14 cellular contexts compared by ENCODE assay signal in the genomic region with DNA sequence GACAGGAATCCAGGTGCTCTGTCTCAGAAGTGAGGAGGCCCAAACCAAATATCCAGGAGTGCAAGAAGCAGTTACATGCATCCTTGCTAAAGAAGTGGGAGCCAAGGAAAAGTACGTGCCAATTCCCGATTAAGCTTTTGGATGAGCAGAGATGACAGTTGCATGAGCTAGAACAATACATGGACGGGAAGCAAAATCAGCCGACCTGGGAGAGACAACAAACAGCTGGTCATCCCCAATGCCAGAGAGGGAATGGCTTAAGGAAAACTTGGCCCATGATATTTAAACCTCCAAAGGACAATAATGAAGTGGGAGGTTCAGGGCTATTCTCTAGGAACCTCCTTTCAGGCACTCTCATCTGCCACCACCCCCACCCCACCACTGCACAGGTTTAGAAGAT.
"Had no signal": no experiment of that assay in that cellular context is flagged by ENCODE, and none has a peak within 500 bp of the region (broad histone marks: within the 10 kb centered on the region; RNA-seq: fewer than 3 reads in every experiment).

No MANE protein-coding gene starts in this region.

- H3K36me3 ChIP-seq: brain microvascular endothelial cell, lower lobe of right lung, thyroid gland, uterus had no signal

- ATAC-seq: activated CD4-positive, CD25-positive, alpha-beta regulatory T cell treated with anti-CD3 and anti-CD28 coated beads, Interleukin-2, amount 50 U/mL, for 24 hours; activated naive CD4-positive, alpha-beta T cell treated with anti-CD3 and anti-CD28 coated beads, Interleukin-2, amount 50 U/mL, for 72 hours had no signal

- H3K9me3 ChIP-seq: lower lobe of right lung, thyroid gland, uterus had no signal

- H3K4me1 ChIP-seq: uterus had no signal

- H3K9me3 Mint-ChIP-seq: activated naive CD4-positive, alpha-beta T cell treated with anti-CD3 and anti-CD28 coated beads, Interleukin-2, amount 50 U/mL, for 72 hours; activated T-cell treated with anti-CD3 and anti-CD28 coated beads, Interleukin-2, amount 50 U/mL, for 24 hours had no signal

- H3K4me3 Mint-ChIP-seq: activated T-cell treated with anti-CD3 and anti-CD28 coated beads, Interleukin-2, amount 50 U/mL, for 24 hours had no signal

- DNase-seq: activated effector memory CD4-positive, alpha-beta T cell treated with Interleukin-2 at 50 U/mL for 16 hours; activated T-cell treated with anti-CD3 and anti-CD28 coated beads, Interleukin-2, amount 50 U/mL, for 24 hours; amniotic stem cell; brain microvascular endothelial cell; lower lobe of right lung; midbrain; stimulated activated CD4-positive, alpha-beta T cell treated with anti-CD3 and anti-CD28 coated beads, Interleukin-4, amount 100 ng/mL, for 4 hours; T-helper 2 cell; thyroid gland; uterus had no signal

- H3K36me3 Mint-ChIP-seq: activated naive CD4-positive, alpha-beta T cell treated with anti-CD3 and anti-CD28 coated beads, Interleukin-2, amount 50 U/mL, for 72 hours had no signal

- H3K27me3 ChIP-seq: brain microvascular endothelial cell, hepatocyte, thyroid gland, uterus had no signal

- H3K27ac Mint-ChIP-seq: activated naive CD4-positive, alpha-beta T cell treated with anti-CD3 and anti-CD28 coated beads, Interleukin-2, amount 50 U/mL, for 72 hours; activated T-cell treated with anti-CD3 and anti-CD28 coated beads, Interleukin-2, amount 50 U/mL, for 24 hours had no signal

- H3K4me3 ChIP-seq: hepatocyte, lower lobe of right lung, skin epidermis, thyroid gland, uterus had no signal

- H3K27ac ChIP-seq: brain microvascular endothelial cell, hepatocyte, lower lobe of right lung, thyroid gland, uterus had no signal
